ENCODE assay signal across 8 cellular contexts in genomic region chr2:161307676-161308075, GRCh38. TPM values are rescaled to one million over a fixed set of nuclear protein-coding genes. Genes with fewer than 3 reads are reported as not detected.
DNase-seq lines count a peak whose midpoint lies in the region; ATAC-seq and TF ChIP-seq lines count a peak whose summit lies in the region.

No MANE protein-coding gene starts in this region.

- no peaks in the 10 kb centered on the region for H3K36me3 ChIP-seq in CD4-positive, CD25-positive, alpha-beta regulatory T cell (ENCODE audit: control insufficient read depth, insufficient read depth, low read length)
- H3K36me3 ChIP-seq in duodenal mucosa (ENCODE audit: control insufficient read depth in 1 of 2, insufficient read depth in 2 of 2, low read length in 2 of 2) = no peaks in the 10 kb centered on the region
- no peaks in the 10 kb centered on the region for H3K36me3 ChIP-seq in neural progenitor cell

- H2AFZ ChIP-seq in neural progenitor cell (replicated peaks) = peak overlapping the region; percentile 84

- no peaks in the 10 kb centered on the region for H4K20me1 ChIP-seq in neural progenitor cell (ENCODE audit: low read depth)

- no peak for DNase-seq in CD4-positive, CD25-positive, alpha-beta regulatory T cell
- DNase-seq in NB4 (ENCODE audit: low read depth) (peak; percentile 20), neural progenitor cell (ENCODE audit: low spot score) (no peak), islet precursor cell (no peak), NCI-H146 (lab: John Stamatoyannopoulos, UW) (no peak), EL (no peak)

- TF ChIP-seq POLR2A in NB4 (IDR thresholded peaks at IDR 0.05; ENCODE audit: extremely low read depth, insufficient read length) = no peak

- H3K9ac ChIP-seq in duodenal mucosa (ENCODE audit: low read depth in 1 of 2, low read length in 2 of 2) (peak overlapping the region; percentile 82 to 93), neural progenitor cell (peak overlapping the region; percentile 84)

- peaks cover 2% of the 10 kb centered on the region for H3K36me3 Mint-ChIP-seq in CD4-positive, CD25-positive, alpha-beta regulatory T cell
- H3K36me3 Mint-ChIP-seq in neural progenitor cell = peaks cover 15% of the 10 kb centered on the region

- H3K79me2 ChIP-seq in neural progenitor cell (ENCODE audit: low read depth) = peaks cover 53% of the 10 kb centered on the region

- H3K4me3 ChIP-seq in CD4-positive, CD25-positive, alpha-beta regulatory T cell (ENCODE audit: low read depth, low read length) = peak overlapping the region; percentile 90
- H3K4me3 ChIP-seq in NB4 (ENCODE audit: low read depth, low read length) = peak overlapping the region; percentile 98
- peak overlapping the region; percentile 88 to 98 for H3K4me3 ChIP-seq in duodenal mucosa (ENCODE audit: low read depth in 1 of 2, low read length in 2 of 2)
- peak overlapping the region; percentile 73 for H3K4me3 ChIP-seq in neural progenitor cell

- peaks cover 16% of the 10 kb centered on the region for H3K27me3 Mint-ChIP-seq in CD4-positive, CD25-positive, alpha-beta regulatory T cell
- peaks cover 5% of the 10 kb centered on the region for H3K27me3 Mint-ChIP-seq in neural progenitor cell (ENCODE audit: insufficient read depth, low read depth)

- peaks cover under 1% of the 10 kb centered on the region for H3K27me3 ChIP-seq in CD4-positive, CD25-positive, alpha-beta regulatory T cell (ENCODE audit: control insufficient read depth, insufficient read depth, low read length)
- H3K27me3 ChIP-seq in duodenal mucosa (ENCODE audit: control insufficient read depth in 1 of 2, insufficient read depth in 2 of 2, low read length in 2 of 2) (no peaks in the 10 kb centered on the region), neural progenitor cell (no peaks in the 10 kb centered on the region)

- H3K4me2 ChIP-seq in neural progenitor cell = peak overlapping the region; percentile 92

- peak overlapping the region; percentile 90 for H3K27ac ChIP-seq in CD4-positive, CD25-positive, alpha-beta regulatory T cell (ENCODE audit: insufficient read depth, low read length, poor library complexity, severe bottlenecking)
- H3K27ac ChIP-seq in duodenal mucosa (ENCODE audit: low read depth, low read length) (peak overlapping the region; percentile 72), neural progenitor cell (peak overlapping the region; percentile 94)

- peaks cover 12% of the 10 kb centered on the region for H3F3A ChIP-seq in neural progenitor cell (ENCODE audit: low read depth)

- H3K4me3 Mint-ChIP-seq in CD4-positive, CD25-positive, alpha-beta regulatory T cell = peak overlapping the region; percentile 96 to 99 (median 98)
- H3K4me3 Mint-ChIP-seq in neural progenitor cell = peak overlapping the region; percentile 94

- peaks cover 27% of the 10 kb centered on the region for H3K4me1 ChIP-seq in CD4-positive, CD25-positive, alpha-beta regulatory T cell (ENCODE audit: control insufficient read depth, insufficient read depth, low read length, poor library complexity, severe bottlenecking)
- H3K4me1 ChIP-seq in duodenal mucosa (ENCODE audit: control insufficient read depth in 1 of 2, insufficient read depth in 2 of 2, low read length in 2 of 2) = peaks cover 12 to 16% of the 10 kb centered on the region in 2 donors
- H3K4me1 ChIP-seq in neural progenitor cell = peaks cover 9% of the 10 kb centered on the region

- H3K4me1 Mint-ChIP-seq in CD4-positive, CD25-positive, alpha-beta regulatory T cell = peaks cover 26 to 50% (median 37%) of the 10 kb centered on the region in 4 donors
- H3K4me1 Mint-ChIP-seq in neural progenitor cell = peaks cover 17% of the 10 kb centered on the region

- TF ChIP-seq CTCF in NB4 (IDR thresholded peaks at IDR 0.05; ENCODE audit: low read depth, low read length) (no peak), neural progenitor cell (IDR thresholded peaks at IDR 0.05) (no peak)

- peak overlapping the region; percentile 97 to 98 (median 98) for H3K27ac Mint-ChIP-seq in CD4-positive, CD25-positive, alpha-beta regulatory T cell
- peak overlapping the region; percentile 96 for H3K27ac Mint-ChIP-seq in neural progenitor cell

- peaks cover 0 to 14% of the 10 kb centered on the region in 2 experiments for H3K9me3 ChIP-seq in CD4-positive, CD25-positive, alpha-beta regulatory T cell (ENCODE audit: control insufficient read depth in 2 of 2, low read length in 2 of 2)
- H3K9me3 ChIP-seq in duodenal mucosa (ENCODE audit: control insufficient read depth in 1 of 2, low read length in 2 of 2) = no peaks in the 10 kb centered on the region
- H3K9me3 ChIP-seq in neural progenitor cell (ENCODE audit: low read depth) = no peaks in the 10 kb centered on the region

- ATAC-seq in CD4-positive, CD25-positive, alpha-beta regulatory T cell (ENCODE audit: low read depth in 2 of 2) = no peak
- ATAC-seq in HG02763 (IDR thresholded peaks at IDR 0.05; ENCODE audit: unreplicated experiment) = no peak

- H3K9me3 Mint-ChIP-seq in CD4-positive, CD25-positive, alpha-beta regulatory T cell = peaks cover 0 to 10% (median 3%) of the 10 kb centered on the region in 7 donors
- peaks cover 5% of the 10 kb centered on the region for H3K9me3 Mint-ChIP-seq in neural progenitor cell

RNA-seq across cellular contexts. Expression of gene PSMD14, which starts 0.5 kb away (rescaled TPM):
- 38.6 TPM for total RNA-seq in CD4-positive, CD25-positive, alpha-beta regulatory T cell
- polyA plus RNA-seq in CD4-positive, CD25-positive, alpha-beta regulatory T cell = 10 to 100 TPM; 60.3 to 82.9 (median 66.3) TPM
- total RNA-seq in neural progenitor cell (ENCODE audit: low replicate concordance) = 117 and 152 TPM in 2 replicates
